8 cellular contexts compared by ENCODE assay signal in genomic region chr16:8621572-8622314, GRCh38. TPM values are rescaled to one million over a fixed set of nuclear protein-coding genes. Genes with fewer than 3 reads are reported as not detected.
DNase-seq lines count a peak whose midpoint lies in the region; ATAC-seq and TF ChIP-seq lines count a peak whose summit lies in the region.

A gene with protein sequence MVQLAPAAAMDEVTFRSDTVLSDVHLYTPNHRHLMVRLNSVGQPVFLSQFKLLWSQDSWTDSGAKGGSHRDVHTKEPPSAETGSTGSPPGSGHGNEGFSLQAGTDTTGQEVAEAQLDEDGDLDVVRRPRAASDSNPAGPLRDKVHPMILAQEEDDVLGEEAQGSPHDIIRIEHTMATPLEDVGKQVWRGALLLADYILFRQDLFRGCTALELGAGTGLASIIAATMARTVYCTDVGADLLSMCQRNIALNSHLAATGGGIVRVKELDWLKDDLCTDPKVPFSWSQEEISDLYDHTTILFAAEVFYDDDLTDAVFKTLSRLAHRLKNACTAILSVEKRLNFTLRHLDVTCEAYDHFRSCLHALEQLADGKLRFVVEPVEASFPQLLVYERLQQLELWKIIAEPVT (plus strand): TSS chr16:8621698. CDS start chr16:8625666, 3,968 bp downstream.

- TF ChIP-seq CTCF in GM13976 (IDR thresholded peaks at IDR 0.05; ENCODE audit: borderline replicate concordance, control extremely low read depth, extremely low read depth, insufficient read depth, missing control alignments) (no peak), type B pancreatic cell (conservative IDR thresholded peaks at IDR 0.05) (no peak)

- intact Hi-C loops in left cardiac atrium (cut with DNase I) = loop anchor here in 1 of 2 donors (5.0 kb wide), 1 partner anchor 54 kb away; no protein-coding TSS in a partner anchor
- intact Hi-C loops in posterior vena cava (cut with DNase I) = no loop called here

- H3K4me3 Mint-ChIP-seq in T-helper 1 cell treated with Interleukin-12 subunit alpha and Interleukin-12 subunit beta and Interleukin-4 antibody, amounts not matched to agents 30 μg/mL and 1 μg/mL, for 36 hours = peak within 1 kb of the TSS; percentile 98
- H3K4me3 Mint-ChIP-seq in type B pancreatic cell = peak within 1 kb of the TSS; percentile 97

- in situ Hi-C loops in GM13976 (cut with MboI; ENCODE audit: low sequenced_read_pairs, unreplicated experiment) = no loop called here

- DNase-seq in GM13976 (ENCODE audit: low spot score) = peak; percentile 100
- DNase-seq in NCI-H146 (lab: John Stamatoyannopoulos, UW) = peak; percentile 93
- DNase-seq in amniotic epithelial cell (ENCODE audit: low read depth) = peak; percentile 64
- peak; percentile 94 for DNase-seq in left cardiac atrium
- peak; percentile 96 for DNase-seq in posterior vena cava (ENCODE audit: low spot score)
- DNase-seq in type B pancreatic cell (ENCODE audit: extremely low spot score, unreplicated experiment) = peak; percentile 95

- H3K36me3 Mint-ChIP-seq in T-helper 1 cell treated with Interleukin-12 subunit alpha and Interleukin-12 subunit beta and Interleukin-4 antibody, amounts not matched to agents 30 μg/mL and 1 μg/mL, for 36 hours (ENCODE audit: low read depth) = no peaks in the 10 kb centered on the region
- peaks cover 4% of the 10 kb centered on the region for H3K36me3 Mint-ChIP-seq in type B pancreatic cell

- H3K27me3 Mint-ChIP-seq in T-helper 1 cell treated with Interleukin-12 subunit alpha and Interleukin-12 subunit beta and Interleukin-4 antibody, amounts not matched to agents 30 μg/mL and 1 μg/mL, for 36 hours (ENCODE audit: low read depth) = peaks cover 25% of the 10 kb centered on the region
- peaks cover 9% of the 10 kb centered on the region for H3K27me3 Mint-ChIP-seq in type B pancreatic cell

- H3K9me3 Mint-ChIP-seq in T-helper 1 cell treated with Interleukin-12 subunit alpha and Interleukin-12 subunit beta and Interleukin-4 antibody, amounts not matched to agents 30 μg/mL and 1 μg/mL, for 36 hours = no peaks in the 10 kb centered on the region
- no peaks in the 10 kb centered on the region for H3K9me3 Mint-ChIP-seq in type B pancreatic cell

- peaks cover 19% of the 10 kb centered on the region for H3K4me1 Mint-ChIP-seq in T-helper 1 cell treated with Interleukin-12 subunit alpha and Interleukin-12 subunit beta and Interleukin-4 antibody, amounts not matched to agents 30 μg/mL and 1 μg/mL, for 36 hours (ENCODE audit: low read depth)
- H3K4me1 Mint-ChIP-seq in type B pancreatic cell (ENCODE audit: unreplicated experiment) = peaks cover 15% of the 10 kb centered on the region

- H3K27ac Mint-ChIP-seq in T-helper 1 cell treated with Interleukin-12 subunit alpha and Interleukin-12 subunit beta and Interleukin-4 antibody, amounts not matched to agents 30 μg/mL and 1 μg/mL, for 36 hours = peak within 1 kb of the TSS; percentile 91
- H3K27ac Mint-ChIP-seq in type B pancreatic cell = peak within 1 kb of the TSS; percentile 93

- ATAC-seq in HG02840 (IDR thresholded peaks at IDR 0.05; ENCODE audit: low FRiP score, unreplicated experiment) = peak; percentile 92
- peak; percentile 99 to 100 for ATAC-seq in left cardiac atrium

RNA-seq across cellular contexts. Expression of the gene that starts here (rescaled TPM):
- total RNA-seq in left cardiac atrium = 10 to 100 TPM; 24.7 to 31.0 TPM
- 10 to 100 TPM; 27.4 to 30.7 TPM for total RNA-seq in posterior vena cava
- 35.4 and 42.3 TPM in 2 replicates for total RNA-seq in type B pancreatic cell (ENCODE audit: low replicate concordance)

Comparison
In these comparisons a context has a peak if more than half of its experiments do, and no peak if none do; other contexts are left out.
1. Peak in every context shown above with its lines: DNase-seq and ATAC-seq.